11 cellular contexts compared by ENCODE assay signal in genomic region chr20:63172726-63173125, GRCh38. TPM values are rescaled to one million over a fixed set of nuclear protein-coding genes. Genes with fewer than 3 reads are reported as not detected.
DNase-seq lines count a peak whose midpoint lies in the region; ATAC-seq, FAIRE-seq and TF ChIP-seq lines count a peak whose summit lies in the region.
"Had no signal": no experiment of that assay in that cellular context is flagged by ENCODE, and none has a peak within 500 bp of the region (broad histone marks: within the 10 kb centered on the region; RNA-seq: fewer than 3 reads in every experiment).

No MANE protein-coding gene starts in this region.

- H3K36me3 ChIP-seq in BLaER1 (no peaks in the 10 kb centered on the region), H1 (ENCODE audit: control insufficient read depth in 2 of 4, insufficient read depth in 4 of 4, low read length in 3 of 4) (no peaks in the 10 kb centered on the region), suprapubic skin (no peaks in the 10 kb centered on the region)

- no peak overlapping the region for H3K56ac ChIP-seq in H1 (replicated peaks; ENCODE audit: insufficient read length, low read depth, low read length)

- H3K27me3 ChIP-seq in BLaER1: peaks cover 50% of the 10 kb centered on the region
- peaks cover 30 to 55% (median 44%) of the 10 kb centered on the region in 4 experiments for H3K27me3 ChIP-seq in H1 (replicated peaks in 1 of 4; ENCODE audit: control insufficient read depth in 3 of 4, extremely low read depth in 1 of 4, insufficient read depth in 3 of 4, low read length in 3 of 4)
- peaks cover 81% of the 10 kb centered on the region for H3K27me3 ChIP-seq in suprapubic skin

- CTCF ChIA-PET in H1 (lab: Charles Lee; ENCODE audit: partially characterized antibody): interaction anchor here (0.6 to 3.4 kb wide), 19 partner anchors 9 to 1019 kb away, joined by 3 to 21 read pairs (median 4); partner anchors contain the start of gene BIRC7

- no peak overlapping the region for H3K27ac Mint-ChIP-seq in naive thymus-derived CD8-positive, alpha-beta T cell
- H3K27ac Mint-ChIP-seq: activated T-cell treated with anti-CD3 and anti-CD28 coated beads, Interleukin-2, amount 50 U/mL, for 24 hours; T-helper 2 cell treated with Interferon-gamma antibody and Interleukin-4, amounts not matched to agents 5 μg/mL and 100 μg/mL, for 36 hours had no signal

- peaks cover 0 to 6% (median 0%) of the 10 kb centered on the region in 3 donors for H3K36me3 Mint-ChIP-seq in naive thymus-derived CD8-positive, alpha-beta T cell

- peaks cover 4 to 12% (median 10%) of the 10 kb centered on the region in 4 donors for H3K4me1 Mint-ChIP-seq in naive thymus-derived CD8-positive, alpha-beta T cell

- no peak overlapping the region for H2AFZ ChIP-seq in H1 (ENCODE audit: low read length)

- no peak overlapping the region for H2BK20ac ChIP-seq in H1 (ENCODE audit: low read length)

- H3K4ac ChIP-seq in H1 (replicated peaks; ENCODE audit: insufficient read length, low read depth, low read length): peak overlapping the region; percentile 36

- H4K20me1 ChIP-seq in BLaER1 (peaks cover 27% of the 10 kb centered on the region), H1 (replicated peaks in 1 of 2; ENCODE audit: control insufficient read depth in 1 of 2, insufficient read depth in 2 of 2, low read length in 2 of 2) (peaks cover 0 to 6% of the 10 kb centered on the region in 2 experiments)

- no peak overlapping the region for H4K5ac ChIP-seq in H1 (ENCODE audit: insufficient read length, low read depth, low read length)

- FAIRE-seq in H1 (lab: Jason Lieb, UNC) (no peak), GM12891 (lab: Jason Lieb, UNC) (no peak)

- H4K8ac ChIP-seq in H1 (ENCODE audit: extremely low read depth, insufficient read depth, low read length): no peak overlapping the region

- peaks cover 11% of the 10 kb centered on the region; the same call in 1 of the 2 replicates for H3K23me2 ChIP-seq in H1 (ENCODE audit: low read depth, low read length)

- peak overlapping the region; percentile 67; the same call in 1 of the 2 replicates for H3K4me3 ChIP-seq in BLaER1
- no peak overlapping the region for H3K4me3 ChIP-seq in H1 (ENCODE audit: extremely low read depth in 1 of 4, insufficient read depth in 2 of 4, low read depth in 3 of 4, low read length in 4 of 4)
- H3K4me3 ChIP-seq in suprapubic skin: no peak overlapping the region

- no peak overlapping the region for H3K18ac ChIP-seq in H1 (ENCODE audit: extremely low read depth, low read length)

- peak; percentile 68 to 80 for TF ChIP-seq RAD21 in H1 (IDR thresholded peaks at IDR 0.05 in 1 of 2, conservative IDR thresholded peaks at IDR 0.05 in 1 of 2; ENCODE audit: low read depth in 2 of 2, low read length in 2 of 2)

- no peaks in the 10 kb centered on the region for H3K79me1 ChIP-seq in H1 (ENCODE audit: low read depth, low read length)

- 60% methylated on average over 7 of the region's 8 CpGs; no CpG with 5 or more reads in 1 of the 2 experiments for WGBS in H1 (ENCODE audit: extremely low coverage in 1 of 2, insufficient coverage in 1 of 2, insufficient read length in 1 of 2, insufficient replicate concordance in 2 of 2, low coverage in 1 of 2, low lambda C conversion rate in 2 of 2, missing lambda C conversion rate in 1 of 2), 2 experiments
- WGBS in suprapubic skin: 80% methylated on average over 2 of the region's 8 CpGs

- H3K14ac ChIP-seq in H1 (ENCODE audit: insufficient read length): no peak overlapping the region

- TF ChIP-seq CTCF in GM12872 (IDR thresholded peaks at IDR 0.05; ENCODE audit: insufficient read depth, low read depth, low read length) (peak; percentile 42), H1 (IDR thresholded peaks at IDR 0.05; ENCODE audit: control extremely low read depth in 1 of 3, insufficient read depth in 1 of 3, low read depth in 1 of 3, low read length in 3 of 3) (peak; percentile 60 to 82 (median 81)), suprapubic skin (IDR thresholded peaks at IDR 0.05) (no peak), omental fat pad (IDR thresholded peaks at IDR 0.05) (no peak)

- DNase-seq in NCI-H82 treated with DMSO at 0.1 percent for 48 hours (lab: John Stamatoyannopoulos, UW; ENCODE audit: unreplicated experiment): peak; percentile 17
- DNase-seq in H1 (ENCODE audit: low read depth in 1 of 2, low spot score in 2 of 2): peak in 1 of 2 experiments; percentile 82
- no peak for DNase-seq in GM12891 (ENCODE audit: insufficient read length, low spot score)
- no peak for DNase-seq in suprapubic skin (ENCODE audit: low spot score in 2 of 2)
- DNase-seq in omental fat pad (ENCODE audit: low spot score): no peak
- no peak for DNase-seq in naive thymus-derived CD8-positive, alpha-beta T cell
- DNase-seq: activated T-cell treated with anti-CD3 and anti-CD28 coated beads, Interleukin-2, amount 50 U/mL, for 24 hours; trophoblast cell had no signal

- peak overlapping the region; percentile 81; the same call in 1 of the 2 replicates for H2BK15ac ChIP-seq in H1 (ENCODE audit: low read length)

- H2BK120ac ChIP-seq in H1 (replicated peaks; ENCODE audit: low read depth, low read length): no peak overlapping the region

- 0 out of 2 replicates have a peak overlapping the region, but pooled peaks have one; percentile 16 for H2BK5ac ChIP-seq in H1 (ENCODE audit: low read depth, low read length)

- no peak overlapping the region for H4K91ac ChIP-seq in H1 (replicated peaks; ENCODE audit: insufficient read length, low read length)

- POLR2A ChIA-PET in H1 (lab: Charles Lee; ENCODE audit: partially characterized antibody): interaction anchor here (0.7 kb wide), 1 partner anchor 50 kb away, joined by 4 read pairs; no protein-coding TSS in a partner anchor
- POLR2A ChIA-PET in naive thymus-derived CD8-positive, alpha-beta T cell (lab: Charles Lee): no interaction called here

- peak overlapping the region; percentile 63 for H3K27ac ChIP-seq in BLaER1
- no peak overlapping the region for H3K27ac ChIP-seq in H1 (ENCODE audit: low read depth, low read length)
- H3K27ac ChIP-seq in suprapubic skin: no peak overlapping the region

- H2AK5ac ChIP-seq in H1 (ENCODE audit: low read depth, low read length): no peak overlapping the region; the same call in 1 of the 2 replicates

- TF ChIP-seq POLR2A in H1 (IDR thresholded peaks at IDR 0.05; ENCODE audit: control extremely low read depth in 1 of 2, low read depth in 2 of 2, low read length in 2 of 2): no peak
- no peak for TF ChIP-seq POLR2A in GM12891 (IDR thresholded peaks at IDR 0.05; ENCODE audit: low read depth, low read length)
- TF ChIP-seq POLR2A in suprapubic skin (IDR thresholded peaks at IDR 0.05): no peak

- no peak for TF ChIP-seq EP300 in H1 (IDR thresholded peaks at IDR 0.05; ENCODE audit: borderline replicate concordance in 1 of 2, low read depth in 2 of 2, low read length in 2 of 2)
- no peak for TF ChIP-seq EP300 in suprapubic skin (IDR thresholded peaks at IDR 0.05)

- H3K9me3 Mint-ChIP-seq in naive thymus-derived CD8-positive, alpha-beta T cell: peaks cover 0 to 2% (median 0%) of the 10 kb centered on the region in 9 donors
- H3K9me3 Mint-ChIP-seq: activated T-cell treated with anti-CD3 and anti-CD28 coated beads, Interleukin-2, amount 50 U/mL, for 24 hours; T-helper 2 cell treated with Interferon-gamma antibody and Interleukin-4, amounts not matched to agents 5 μg/mL and 100 μg/mL, for 36 hours had no signal

- no peak for ATAC-seq in omental fat pad (ENCODE audit: low FRiP score)
- no peak for ATAC-seq in naive thymus-derived CD8-positive, alpha-beta T cell

- H3K23ac ChIP-seq in H1 (ENCODE audit: insufficient read length): no peak overlapping the region

- H3K4me3 Mint-ChIP-seq in naive thymus-derived CD8-positive, alpha-beta T cell: no peak overlapping the region
- H3K4me3 Mint-ChIP-seq: activated T-cell treated with anti-CD3 and anti-CD28 coated beads, Interleukin-2, amount 50 U/mL, for 24 hours; T-helper 2 cell treated with Interferon-gamma antibody and Interleukin-4, amounts not matched to agents 5 μg/mL and 100 μg/mL, for 36 hours had no signal

- peaks cover 99% of the 10 kb centered on the region for H3K4me1 ChIP-seq in BLaER1
- peaks cover 3 to 44% (median 25%) of the 10 kb centered on the region in 4 experiments for H3K4me1 ChIP-seq in H1 (replicated peaks in 1 of 4; ENCODE audit: control insufficient read depth in 3 of 4, insufficient read depth in 4 of 4, low read length in 3 of 4)
- H3K4me1 ChIP-seq in suprapubic skin: peaks cover 19% of the 10 kb centered on the region

- no peaks in the 10 kb centered on the region for H3K79me2 ChIP-seq in H1 (ENCODE audit: control insufficient read depth in 1 of 2, insufficient read depth in 2 of 2, low read length in 2 of 2)

- peaks cover 17 to 66% (median 26%) of the 10 kb centered on the region in 5 donors for H3K27me3 Mint-ChIP-seq in naive thymus-derived CD8-positive, alpha-beta T cell

- H2BK12ac ChIP-seq in H1 (ENCODE audit: low read depth, low read length): no peak overlapping the region

- peak overlapping the region; percentile 97 for H3K4me2 ChIP-seq in BLaER1
- H3K4me2 ChIP-seq in H1 (ENCODE audit: insufficient read depth in 1 of 2, low read depth in 2 of 2, low read length in 2 of 2): no peak overlapping the region; a peak in 1 of 4 replicates

- H3K9me3 ChIP-seq in BLaER1 (no peaks in the 10 kb centered on the region), H1 (ENCODE audit: insufficient read depth in 2 of 2, low read depth in 1 of 2, low read length in 1 of 2) (no peaks in the 10 kb centered on the region), suprapubic skin (no peaks in the 10 kb centered on the region)

- peak overlapping the region; percentile 36; the same call in 1 of the 2 replicates for H3K9ac ChIP-seq in BLaER1
- H3K9ac ChIP-seq in H1 (replicated peaks in 1 of 4; ENCODE audit: extremely low read depth in 1 of 4, low read depth in 3 of 4, low read length in 3 of 4): no peak overlapping the region

TF ChIP-seq in H1, 55 proteins besides CTCF, POLR2A, EP300 and RAD21 (continues in another document):
- TF ChIP-seq MAFK (IDR thresholded peaks at IDR 0.05; ENCODE audit: low read depth, low read length): no peak

TF ChIP-seq in GM12891, 5 proteins besides CTCF, POLR2A, EP300 and RAD21 (continues in another document):
- TF ChIP-seq PAX5 (IDR thresholded peaks at IDR 0.05; ENCODE audit: insufficient read depth, low read length, severe bottlenecking): no peak

RNA-seq across cellular contexts. Expression of gene YTHDF1, which starts 43.2 kb away (rescaled TPM):
- total RNA-seq in H1 (2021; fragmentation: NEBNext Ultra II Directional; extraction: Animal tissue kit (Norgen Biotek cat#: 25700)): 66.0 and 66.1 TPM in 2 replicates
- 32.8 and 38.3 TPM in 2 replicates for polyA plus RNA-seq in H1 (2011; rRNA removed)
- 41.4 TPM for polyA plus RNA-seq in H1 (2011; cell fraction: cytosol; rRNA removed)
- 41.1 TPM for polyA plus RNA-seq in H1 (2011; cell fraction: nucleus; rRNA removed)
- 46.9 to 54.7 TPM (median 49.9 TPM) in 4 replicates for polyA plus RNA-seq in H1 (2012, experiment 1 of 2)
- 35.5 TPM for polyA plus RNA-seq in H1 (2012, experiment 2 of 2)
- polyA plus RNA-seq in H1 (2013, experiment 1 of 2): 44.4 TPM
- 44.2 TPM for polyA plus RNA-seq in H1 (2013, experiment 2 of 2)
- polyA minus RNA-seq in H1 (2011; rRNA and poly(A)+ RNA removed): 42.5 and 44.7 TPM in 2 replicates
- polyA minus RNA-seq in H1 (2011; cell fraction: cytosol; rRNA and poly(A)+ RNA removed): 40.8 TPM
- 22.0 TPM for polyA minus RNA-seq in H1 (2011; cell fraction: nucleus; rRNA and poly(A)+ RNA removed)
- polyA plus RNA-seq in GM12891 (2012; ENCODE audit: low read depth, missing spikeins): 15.7 TPM
- total RNA-seq in suprapubic skin: 10 to 100 TPM; 32.7 to 40.6 (median 34.0) TPM
- 10 to 100 TPM; 21.2 to 49.6 (median 25.8) TPM for total RNA-seq in omental fat pad
- total RNA-seq in naive thymus-derived CD8-positive, alpha-beta T cell: 10 to 100 TPM; 51.8 to 53.1 TPM
- polyA plus RNA-seq in naive thymus-derived CD8-positive, alpha-beta T cell: 10 to 100 TPM; 26.8 to 46.6 (median 34.1) TPM

Comparison
In these comparisons a context has a peak if more than half of its experiments do, and no peak if none do; other contexts are left out.
1. CTCF ChIP-seq: peak in GM12872 (single experiment) and H1 (3 of 3); none in suprapubic skin (0 of 2) and omental fat pad (0 of 3).